Comparison of ENCODE assay signal across 16 cellular contexts in the genomic region with DNA sequence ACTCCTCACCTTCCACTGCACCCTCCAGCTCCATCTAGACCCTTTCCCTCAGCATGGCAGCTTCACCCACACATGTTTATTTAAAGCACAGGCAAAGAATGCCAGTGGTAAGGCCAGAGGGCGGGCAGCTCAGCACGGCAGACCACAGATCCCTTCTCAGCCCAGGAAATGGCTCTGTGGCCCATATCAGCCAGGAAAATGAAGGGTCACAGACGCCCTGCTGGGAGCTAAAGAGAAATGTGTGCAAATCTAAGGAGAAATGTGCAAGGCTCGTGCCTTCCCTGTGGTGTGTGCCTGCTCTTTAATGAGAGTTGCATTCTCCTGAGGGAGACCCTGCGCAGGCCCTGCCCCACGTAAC. TPM values are rescaled to one million over a fixed set of nuclear protein-coding genes. Genes with fewer than 3 reads are reported as not detected.
A peak's percentile ranks its signal among the peaks of the same experiment; 100 is the strongest.
DNase-seq lines count a peak whose midpoint lies in the region; ATAC-seq, FAIRE-seq and TF ChIP-seq lines count a peak whose summit lies in the region.
"Had no signal": no experiment of that assay in that cellular context is flagged by ENCODE, and none has a peak within 500 bp of the region (broad histone marks: within the 10 kb centered on the region; RNA-seq: fewer than 3 reads in every experiment).

No MANE protein-coding gene starts in this region.

- no peak overlapping the region for H2BK5ac ChIP-seq in H1 (ENCODE audit: low read depth, low read length)

- no peak overlapping the region for H2AFZ ChIP-seq in SK-N-SH (ENCODE audit: low read depth)
- H2AFZ ChIP-seq in H1 (ENCODE audit: low read length) = no peak overlapping the region

- H3K4me3 Mint-ChIP-seq in mesothelial cell of epicardium = no peak overlapping the region
- H3K4me3 Mint-ChIP-seq: CD4-positive, CD25-positive, alpha-beta regulatory T cell had no signal

- TF ChIP-seq RAD21 in SK-N-SH (IDR thresholded peaks at IDR 0.05; ENCODE audit: low read length) (no peak), H1 (IDR thresholded peaks at IDR 0.05 in 1 of 2, conservative IDR thresholded peaks at IDR 0.05 in 1 of 2; ENCODE audit: low read depth in 2 of 2, low read length in 2 of 2) (no peak)

- POLR2A ChIA-PET in SK-N-SH (lab: Yijun Ruan, JAX) (no interaction called here), H1 (lab: Charles Lee; ENCODE audit: partially characterized antibody) (no interaction called here)

- no peak for FAIRE-seq in H1 (lab: Jason Lieb, UNC)
- FAIRE-seq: GM12878, GM18507 had no signal

- H3K27me3 Mint-ChIP-seq in mesothelial cell of epicardium (ENCODE audit: low read depth) = peaks cover 50% of the 10 kb centered on the region

- H3K4me2 ChIP-seq in SK-N-SH = no peak overlapping the region
- H3K4me2 ChIP-seq in H1 (ENCODE audit: insufficient read depth in 1 of 2, low read depth in 2 of 2, low read length in 2 of 2) = no peak overlapping the region

- 22% methylated on average over 6 of the region's 6 CpGs for WGBS in SK-N-SH (ENCODE audit: low lambda C conversion rate)
- 84% methylated on average over 6 of the region's 6 CpGs; no CpG with 5 or more reads in 1 of the 2 experiments for WGBS in H1 (ENCODE audit: extremely low coverage in 1 of 2, insufficient coverage in 1 of 2, insufficient read length in 1 of 2, insufficient replicate concordance in 2 of 2, low coverage in 1 of 2, low lambda C conversion rate in 2 of 2, missing lambda C conversion rate in 1 of 2), 2 experiments

- no peak for TF ChIP-seq POLR2A in H1 (IDR thresholded peaks at IDR 0.05; ENCODE audit: control extremely low read depth in 1 of 2, low read depth in 2 of 2, low read length in 2 of 2)

- TF ChIP-seq CTCF in SK-N-SH (IDR thresholded peaks at IDR 0.05) (no peak), H1 (IDR thresholded peaks at IDR 0.05; ENCODE audit: control extremely low read depth in 1 of 3, insufficient read depth in 1 of 3, low read depth in 1 of 3, low read length in 3 of 3) (no peak), mesothelial cell of epicardium (IDR thresholded peaks at IDR 0.05; ENCODE audit: unreplicated experiment) (no peak)

- CTCF ChIA-PET in SK-N-SH (lab: Yijun Ruan, JAX) = interaction anchor here (0.6 to 1.8 kb wide), 5 partner anchors 17 to 428 kb away, joined by 3 to 5 read pairs (median 3); no protein-coding TSS in a partner anchor
- CTCF ChIA-PET in H1 (lab: Charles Lee; ENCODE audit: partially characterized antibody) = interaction anchor here (1.5 to 2.0 kb wide), 3 partner anchors 8 to 38 kb away, joined by 3 to 7 read pairs (median 5); no protein-coding TSS in a partner anchor

- H3K56ac ChIP-seq in H1 (replicated peaks; ENCODE audit: insufficient read length, low read depth, low read length) = no peak overlapping the region

- no peaks in the 10 kb centered on the region for H3K4me1 Mint-ChIP-seq in mesothelial cell of epicardium
- H3K4me1 Mint-ChIP-seq: CD4-positive, CD25-positive, alpha-beta regulatory T cell had no signal

- H3K4ac ChIP-seq in H1 (replicated peaks; ENCODE audit: insufficient read length, low read depth, low read length) = no peak overlapping the region

- no peak overlapping the region for H4K91ac ChIP-seq in H1 (replicated peaks; ENCODE audit: insufficient read length, low read length)

- no peaks in the 10 kb centered on the region for H3K23me2 ChIP-seq in H1 (ENCODE audit: low read depth, low read length)

- DNase-seq in SK-N-SH = peak; percentile 65
- DNase-seq in M059J (ENCODE audit: low read depth) = peak; percentile 34
- no peak for DNase-seq in H1 (ENCODE audit: low read depth in 1 of 2, low spot score in 2 of 2)
- DNase-seq in mesothelial cell of epicardium (ENCODE audit: low spot score in 2 of 2, unreplicated experiment in 2 of 2) = no peak
- DNase-seq in stimulated activated CD4-positive, alpha-beta T cell treated with anti-CD3 and anti-CD28 coated beads, Interleukin-1b, Interleukin-23, amount 100 ng/mL, for 48 hours = no peak
- no peak for DNase-seq in NCI-H128 (lab: John Stamatoyannopoulos, UW; ENCODE audit: unreplicated experiment)
- DNase-seq: 8988T; AML-193; CD4-positive, CD25-positive, alpha-beta regulatory T cell; H7 had no signal

- no peaks in the 10 kb centered on the region for H3F3A ChIP-seq in SK-N-SH (replicated peaks; ENCODE audit: insufficient read depth)

- no peak overlapping the region for H3K14ac ChIP-seq in H1 (ENCODE audit: insufficient read length)

- H3K23ac ChIP-seq in H1 (ENCODE audit: insufficient read length) = no peak overlapping the region

- peak overlapping the region; percentile 75; the same call in 1 of the 2 replicates for H2BK12ac ChIP-seq in H1 (ENCODE audit: low read depth, low read length)

- no peaks in the 10 kb centered on the region for H3K36me3 Mint-ChIP-seq in mesothelial cell of epicardium
- H3K36me3 Mint-ChIP-seq: CD4-positive, CD25-positive, alpha-beta regulatory T cell had no signal

- peak overlapping the region in 1 of 2 experiments; percentile 14; a peak in 1 of 4 replicates for H3K27ac ChIP-seq in SK-N-SH (ENCODE audit: low read depth in 2 of 2, low read length in 1 of 2)
- H3K27ac ChIP-seq in H1 (ENCODE audit: low read depth, low read length) = no peak overlapping the region
- H3K27ac ChIP-seq: BLaER1 treated with 17β-estradiol and CSF1 and Interleukin-3, amounts not matched to agents 10 nM and 100 nM; HL-60 had no signal

- H3K27me3 ChIP-seq in SK-N-SH (ENCODE audit: insufficient read depth) (no peaks in the 10 kb centered on the region), H1 (replicated peaks in 1 of 4; ENCODE audit: control insufficient read depth in 3 of 4, extremely low read depth in 1 of 4, insufficient read depth in 3 of 4, low read length in 3 of 4) (peaks cover 3 to 11% (median 9%) of the 10 kb centered on the region in 4 experiments; a peak in 6 of 7 replicates)
- H3K27me3 ChIP-seq: BLaER1 treated with 17β-estradiol and CSF1 and Interleukin-3, amounts not matched to agents 10 nM and 100 nM had no signal

- no peaks in the 10 kb centered on the region for H3K9me2 ChIP-seq in SK-N-SH

- no peak overlapping the region for H3K9ac ChIP-seq in SK-N-SH
- no peak overlapping the region for H3K9ac ChIP-seq in H1 (replicated peaks in 1 of 4; ENCODE audit: extremely low read depth in 1 of 4, low read depth in 3 of 4, low read length in 3 of 4)
- H3K9ac ChIP-seq: BLaER1 treated with 17β-estradiol and CSF1 and Interleukin-3, amounts not matched to agents 10 nM and 100 nM had no signal

- TF ChIP-seq EP300 in SK-N-SH (IDR thresholded peaks at IDR 0.05; ENCODE audit: borderline replicate concordance in 1 of 2, low read depth in 1 of 2, low read length in 1 of 2) (no peak), H1 (IDR thresholded peaks at IDR 0.05; ENCODE audit: borderline replicate concordance in 1 of 2, low read depth in 2 of 2, low read length in 2 of 2) (no peak)

- H3K4me3 ChIP-seq in SK-N-SH (ENCODE audit: low read depth in 2 of 2, low read length in 1 of 2) (no peak overlapping the region), H1 (ENCODE audit: extremely low read depth in 1 of 4, insufficient read depth in 2 of 4, low read depth in 3 of 4, low read length in 4 of 4) (no peak overlapping the region)
- H3K4me3 ChIP-seq: BLaER1 treated with 17β-estradiol and CSF1 and Interleukin-3, amounts not matched to agents 10 nM and 100 nM; GM12878 had no signal

- no peak overlapping the region for H2BK120ac ChIP-seq in H1 (replicated peaks; ENCODE audit: low read depth, low read length)

- H3K79me2 ChIP-seq in SK-N-SH (ENCODE audit: insufficient read depth) (no peaks in the 10 kb centered on the region), H1 (ENCODE audit: control insufficient read depth in 1 of 2, insufficient read depth in 2 of 2, low read length in 2 of 2) (no peaks in the 10 kb centered on the region)

- H3K18ac ChIP-seq in H1 (ENCODE audit: extremely low read depth, low read length) = no peak overlapping the region

- no peak overlapping the region for H2AK5ac ChIP-seq in H1 (ENCODE audit: low read depth, low read length)

- no peak for ATAC-seq in SK-N-SH treated with all-trans-retinoic acid at 6 μM for 48 hours
- ATAC-seq: GM12878 had no signal

- H3K27ac Mint-ChIP-seq in mesothelial cell of epicardium = no peak overlapping the region

- 0 out of 2 replicates have a peak overlapping the region, but pooled peaks have one; percentile 31 for H2BK15ac ChIP-seq in H1 (ENCODE audit: low read length)

- H4K5ac ChIP-seq in H1 (ENCODE audit: insufficient read length, low read depth, low read length) = no peak overlapping the region

- H4K20me1 ChIP-seq in SK-N-SH (ENCODE audit: insufficient read depth) (no peaks in the 10 kb centered on the region), H1 (replicated peaks in 1 of 2; ENCODE audit: control insufficient read depth in 1 of 2, insufficient read depth in 2 of 2, low read length in 2 of 2) (no peaks in the 10 kb centered on the region)
- H4K20me1 ChIP-seq: BLaER1 treated with 17β-estradiol and CSF1 and Interleukin-3, amounts not matched to agents 10 nM and 100 nM had no signal

- no peaks in the 10 kb centered on the region for H3K9me3 Mint-ChIP-seq in mesothelial cell of epicardium

- H4K8ac ChIP-seq in H1 (ENCODE audit: extremely low read depth, insufficient read depth, low read length) = no peak overlapping the region

- H2BK20ac ChIP-seq in H1 (ENCODE audit: low read length) = 0 out of 2 replicates have a peak overlapping the region, but pooled peaks have one; percentile 67

- H3K4me1 ChIP-seq in SK-N-SH (ENCODE audit: control insufficient read depth in 1 of 2, insufficient read depth in 2 of 2, low read depth in 1 of 2, low read length in 1 of 2) (peaks cover 0 to 23% of the 10 kb centered on the region in 2 experiments; a peak in 1 of 4 replicates), H1 (replicated peaks in 1 of 4; ENCODE audit: control insufficient read depth in 3 of 4, insufficient read depth in 4 of 4, low read length in 3 of 4) (peaks cover 0 to 14% (median 8%) of the 10 kb centered on the region in 4 experiments; a peak in 5 of 7 replicates)

- H3K9me3 ChIP-seq in SK-N-SH (peaks cover 5% of the 10 kb centered on the region; the same call in 1 of the 2 replicates), H1 (ENCODE audit: insufficient read depth in 2 of 2, low read depth in 1 of 2, low read length in 1 of 2) (peaks cover 0 to 5% of the 10 kb centered on the region in 2 experiments; a peak in 1 of 4 replicates)

- no peaks in the 10 kb centered on the region for H3K79me1 ChIP-seq in H1 (ENCODE audit: low read depth, low read length)

- H3K36me3 ChIP-seq in SK-N-SH (replicated peaks in 1 of 2; ENCODE audit: control insufficient read depth in 1 of 2, insufficient read depth in 2 of 2, low read length in 1 of 2) (no peaks in the 10 kb centered on the region), H1 (ENCODE audit: control insufficient read depth in 2 of 4, insufficient read depth in 4 of 4, low read length in 3 of 4) (no peaks in the 10 kb centered on the region; a peak in 1 of 8 replicates)
- H3K36me3 ChIP-seq: BLaER1 treated with 17β-estradiol and CSF1 and Interleukin-3, amounts not matched to agents 10 nM and 100 nM had no signal

RNA-seq across cellular contexts. Expression of gene PTPRN2, which starts 23.0 kb away (rescaled TPM):
- polyA plus RNA-seq in SK-N-SH (2012; rRNA removed) (3.9 and 4.0 TPM in 2 replicates), H1 (2011; rRNA removed) (2.6 and 4.9 TPM in 2 replicates)
- polyA plus RNA-seq in SK-N-SH (2012; cell fraction: cytosol; rRNA removed) = 3.0 and 4.1 TPM in 2 replicates
- polyA plus RNA-seq in SK-N-SH (2012; cell fraction: nucleus; rRNA removed) = 4.5 and 5.5 TPM in 2 replicates
- 2.2 and 2.3 TPM in 2 replicates for total RNA-seq in M059J (2014; rRNA removed; shearing (Covaris generic))
- 3.6 and 4.5 TPM in 2 replicates for total RNA-seq in H1 (2021; fragmentation: NEBNext Ultra II Directional; extraction: Animal tissue kit (Norgen Biotek cat#: 25700))
- polyA plus RNA-seq in H1 (2011; cell fraction: cytosol; rRNA removed) = 3.7 TPM
- polyA plus RNA-seq in H1 (2011; cell fraction: nucleus; rRNA removed) = 5.5 TPM
- 1.3 to 2.3 TPM (median 1.8 TPM) in 4 replicates for polyA plus RNA-seq in H1 (2012, experiment 1 of 2)
- 1.4 TPM for polyA plus RNA-seq in H1 (2012, experiment 2 of 2)
- 1.4 TPM for polyA plus RNA-seq in H1 (2013, experiment 1 of 2)
- polyA plus RNA-seq in H1 (2013, experiment 2 of 2) = 1.5 TPM
- polyA minus RNA-seq in H1 (2011; rRNA and poly(A)+ RNA removed) = 3.4 and 3.5 TPM in 2 replicates
- polyA minus RNA-seq in H1 (2011; cell fraction: cytosol; rRNA and poly(A)+ RNA removed) = 4.8 TPM
- 7.4 TPM for polyA minus RNA-seq in H1 (2011; cell fraction: nucleus; rRNA and poly(A)+ RNA removed)
- 2.1 to 2.2 TPM (median 2.2 TPM) in 3 replicates for total RNA-seq in mesothelial cell of epicardium
- total RNA-seq: G401, GM12878 had no signal

Comparison
In these comparisons a context has a peak if more than half of its experiments do, and no peak if none do; other contexts are left out.
1. DNase-seq: peak in SK-N-SH (single experiment) and M059J (single experiment); none in H1 (0 of 2), mesothelial cell of epicardium (0 of 2), stimulated activated CD4-positive, alpha-beta T cell treated with anti-CD3 and anti-CD28 coated beads, Interleukin-1b, Interleukin-23, amount 100 ng/mL, for 48 hours (single experiment) and NCI-H128 (single experiment).